ENCODE assay signal across 8 cellular contexts in the genomic region with DNA sequence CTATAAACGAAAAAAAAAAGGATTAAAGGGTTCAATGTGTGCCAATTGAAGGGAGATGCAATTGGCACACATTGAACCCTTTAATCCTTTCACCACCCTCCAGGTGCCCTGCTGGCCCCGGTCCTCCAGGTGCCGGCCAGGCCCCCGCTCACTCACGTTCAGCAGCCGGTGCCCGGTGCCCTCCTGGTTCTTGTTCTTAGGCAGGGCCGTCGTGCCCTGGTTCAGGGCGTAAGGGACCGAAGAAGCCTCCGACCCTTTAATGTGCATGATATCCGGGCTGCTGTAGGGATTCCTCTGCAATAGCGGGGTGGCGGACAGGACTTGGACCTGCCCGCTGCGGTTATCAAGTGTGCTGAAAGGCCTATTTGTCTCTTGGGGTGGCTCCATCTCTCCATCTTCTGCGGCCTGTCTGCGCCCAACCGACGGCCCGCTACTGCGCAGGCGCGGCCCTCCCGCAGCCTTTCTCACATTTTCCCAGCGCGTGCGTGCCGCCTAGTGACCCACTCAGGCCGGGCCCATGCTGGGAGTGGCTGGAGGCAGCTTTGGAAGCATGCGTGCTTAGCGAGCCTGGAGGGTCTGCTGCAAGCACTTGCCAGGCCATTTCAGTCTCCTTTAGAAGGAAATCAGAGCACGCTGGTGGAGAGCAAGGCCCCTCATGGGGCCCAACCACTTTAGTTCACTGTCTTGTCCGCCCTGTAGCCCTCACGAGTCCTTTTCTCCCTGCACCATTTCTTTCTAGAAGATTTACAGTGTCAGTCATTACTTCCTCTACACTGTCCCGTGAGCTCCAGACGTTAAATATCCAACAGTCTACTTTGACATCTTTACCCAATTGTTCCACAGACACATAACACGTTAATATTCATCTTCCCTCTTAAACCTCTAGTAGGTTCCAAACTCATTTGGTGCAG. TPM values are rescaled to one million over a fixed set of nuclear protein-coding genes. Genes with fewer than 3 reads are reported as not detected.
A peak's percentile ranks its signal among the peaks of the same experiment; 100 is the strongest.
DNase-seq lines count a peak whose midpoint lies in the region; ATAC-seq, FAIRE-seq and TF ChIP-seq lines count a peak whose summit lies in the region.

No MANE protein-coding gene starts in this region.

- no peak for FAIRE-seq in pancreas (lab: Jason Lieb, UNC)

- no peaks in the 10 kb centered on the region for H3K27me3 Mint-ChIP-seq in CD14-positive monocyte (ENCODE audit: low read depth in 3 of 3)

- no peak overlapping the region for H3K27ac ChIP-seq in pancreas

- ATAC-seq in pancreas = peak; percentile 80 to 94 (median 92)
- no peak for ATAC-seq in HG03342 (IDR thresholded peaks at IDR 0.05; ENCODE audit: unreplicated experiment)
- ATAC-seq in HG03378 (IDR thresholded peaks at IDR 0.05; ENCODE audit: unreplicated experiment) = no peak
- ATAC-seq in HG03135 (IDR thresholded peaks at IDR 0.05; ENCODE audit: unreplicated experiment) = no peak

- H3K27ac Mint-ChIP-seq in CD14-positive monocyte = no peak overlapping the region

- intact Hi-C loops in pancreas (cut with DNase I) (no loop called here), CD14-positive monocyte (cut with micrococcal nuclease) (no loop called here)

- no peaks in the 10 kb centered on the region for H3K36me3 Mint-ChIP-seq in CD14-positive monocyte

- H3K36me3 ChIP-seq in pancreas = no peaks in the 10 kb centered on the region

- H3K4me3 ChIP-seq in fibroblast of the aortic adventitia (ENCODE audit: low read depth, low read length) (peak overlapping the region; percentile 44), pancreas (no peak overlapping the region)

- no peak overlapping the region for H3K4me3 Mint-ChIP-seq in CD14-positive monocyte

- TF ChIP-seq CTCF in fibroblast of the aortic adventitia (IDR thresholded peaks at IDR 0.05; ENCODE audit: insufficient read depth, low read length) (peak; percentile 39), pancreas (IDR thresholded peaks at IDR 0.05) (no peak), CD14-positive monocyte (IDR thresholded peaks at IDR 0.05) (no peak)

- H3K4me1 ChIP-seq in pancreas = no peaks in the 10 kb centered on the region

- H3K27me3 ChIP-seq in pancreas = no peaks in the 10 kb centered on the region

- H3K9me3 Mint-ChIP-seq in CD14-positive monocyte = peaks cover 0 to 4% (median 3%) of the 10 kb centered on the region in 7 donors

- H3K9me3 ChIP-seq in pancreas = no peaks in the 10 kb centered on the region

- 31 to 37% methylated on average over 39 of the region's 39 CpGs for WGBS in pancreas, 2 donors

- DNase-seq in COLO829 (ENCODE audit: low spot score) (peak; percentile 28), NCI-H748 treated with DMSO at 0.1 percent for 48 hours (lab: John Stamatoyannopoulos, UW) (peak; percentile 30), fibroblast of the aortic adventitia (ENCODE audit: low read depth) (peak; percentile 70), pancreas (peak; percentile 41 to 80 (median 64)), CD14-positive monocyte (ENCODE audit: low spot score) (no peak)

- H3K4me1 Mint-ChIP-seq in CD14-positive monocyte = peaks cover 4% of the 10 kb centered on the region

RNA-seq across cellular contexts. Expression of a gene that starts 24.3 kb away (rescaled TPM):
- total RNA-seq in fibroblast of the aortic adventitia (ENCODE audit: low replicate concordance) = 21.8 and 62.8 TPM in 2 replicates
- 1 to 10 TPM; 3.0 to 9.6 (median 4.7) TPM for total RNA-seq in pancreas
- 1 to 10 TPM; 4.3 to 5.5 TPM for polyA plus RNA-seq in pancreas
- 1 to 10 TPM in 1 of 2 donors, under 1 TPM in 1; 0.53 to 1.0 TPM for polyA plus RNA-seq in CD14-positive monocyte

Comparison
In these comparisons a context has a peak if more than half of its experiments do, and no peak if none do; other contexts are left out.
1. ATAC-seq: peak in pancreas (4 of 4); none in HG03342 (single experiment), HG03378 (single experiment) and HG03135 (single experiment).